Comparison of ENCODE assay signal across 1 cellular context in genomic region chr2:20664431-20665260, GRCh38.
A peak's percentile ranks its signal among the peaks of the same experiment; 100 is the strongest.
TF ChIP-seq lines count a peak whose summit lies in the region.

No MANE protein-coding gene starts in this region.

TF ChIP-seq in H1, 55 proteins besides CTCF, POLR2A, EP300 and RAD21:
- no peak for TF ChIP-seq RFX5 (IDR thresholded peaks at IDR 0.05; ENCODE audit: borderline replicate concordance, low read depth, low read length)
- peak; percentile 20; the same call in 1 of the 2 replicates for TF ChIP-seq MAX (IDR thresholded peaks at IDR 0.05)
- no peak for TF ChIP-seq ASH2L (IDR thresholded peaks at IDR 0.05; ENCODE audit: low read length)
